8 cellular contexts compared by ENCODE assay signal in the genomic region with DNA sequence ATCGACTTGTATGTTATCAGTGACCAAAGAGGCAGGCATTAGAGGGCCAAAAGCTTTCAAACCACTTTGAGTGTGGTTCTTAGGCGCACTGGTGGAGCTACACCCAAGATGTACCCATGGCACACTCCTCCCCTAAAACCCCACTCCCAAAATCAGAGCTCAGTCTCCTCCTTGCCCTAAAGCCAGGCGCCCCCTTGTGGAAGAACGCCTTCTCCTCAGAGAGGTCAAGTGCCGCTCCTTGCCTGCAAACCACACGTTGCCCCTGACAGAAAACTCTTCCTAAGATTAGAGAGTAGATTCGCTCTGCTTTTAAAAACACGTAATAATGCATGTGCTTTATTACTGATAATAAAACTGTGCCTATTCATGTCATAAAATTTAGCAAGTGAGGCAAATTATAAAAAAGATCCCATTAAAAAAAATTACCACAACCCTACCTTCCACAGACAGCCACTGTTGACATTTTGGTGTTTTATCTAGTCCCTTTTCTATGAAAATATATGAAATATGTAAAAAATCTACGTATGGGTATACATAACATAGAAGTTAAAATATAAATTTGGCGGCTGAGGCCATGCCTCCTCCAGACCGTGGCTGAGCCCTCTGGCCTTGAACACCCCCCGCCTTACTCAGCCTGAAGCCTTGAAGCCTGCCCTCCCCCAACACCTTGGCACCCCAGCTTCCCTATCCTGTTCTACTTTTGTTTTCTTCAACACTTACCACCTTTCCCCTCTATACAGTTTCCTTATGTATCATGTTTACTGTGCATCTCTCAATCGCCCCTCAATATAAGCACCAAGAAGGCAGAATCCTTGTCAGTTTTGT. TPM values are rescaled to one million over a fixed set of nuclear protein-coding genes. Genes with fewer than 3 reads are reported as not detected.
DNase-seq lines count a peak whose midpoint lies in the region; ATAC-seq and TF ChIP-seq lines count a peak whose summit lies in the region.

No MANE protein-coding gene starts in this region.

- H3K4me1 ChIP-seq in parathyroid adenoma, result no peaks in the 10 kb centered on the region

- no peaks in the 10 kb centered on the region for H3K4me1 Mint-ChIP-seq in type B pancreatic cell (ENCODE audit: unreplicated experiment)

- TF ChIP-seq CTCF in parathyroid adenoma (IDR thresholded peaks at IDR 0.05) (peak; percentile 67), type B pancreatic cell (conservative IDR thresholded peaks at IDR 0.05) (peak; percentile 84)

- no peak overlapping the region for H3K27ac Mint-ChIP-seq in type B pancreatic cell

- no peaks in the 10 kb centered on the region for H3K9me3 ChIP-seq in parathyroid adenoma (ENCODE audit: control insufficient read depth, low read length)

- no peaks in the 10 kb centered on the region for H3K79me2 ChIP-seq in parathyroid adenoma

- peaks cover 2% of the 10 kb centered on the region for H3K27me3 Mint-ChIP-seq in type B pancreatic cell

- H3K27ac ChIP-seq in parathyroid adenoma, result no peak overlapping the region

- ATAC-seq in HG03439 (IDR thresholded peaks at IDR 0.05; ENCODE audit: unreplicated experiment) (peak; percentile 46), GM21737 (IDR thresholded peaks at IDR 0.05; ENCODE audit: unreplicated experiment) (no peak)

- no peaks in the 10 kb centered on the region for H3K9me3 Mint-ChIP-seq in type B pancreatic cell

- in situ Hi-C loops in SK-MEL-5 (cut with HindIII; ENCODE audit: low pct_unique_long_range_greater_than_20kb, low sequenced_read_pairs), result no loop called here

- DNase-seq in COR-L47 (lab: John Stamatoyannopoulos, UW) (peak; percentile 71), SK-MEL-5 (ENCODE audit: low read depth, low spot score) (peak; percentile 82), globus pallidus (ENCODE audit: low spot score) (peak; percentile 77), type B pancreatic cell (ENCODE audit: extremely low spot score, unreplicated experiment) (peak; percentile 75)
- peak; percentile 36 to 84 (median 78) for DNase-seq in activated naive CD4-positive, alpha-beta T cell (lab: John Stamatoyannopoulos, UW)

- H3K9ac ChIP-seq in parathyroid adenoma, result no peak overlapping the region

- H3K4me3 Mint-ChIP-seq in type B pancreatic cell, result no peak overlapping the region

- H3K27me3 ChIP-seq in parathyroid adenoma (ENCODE audit: control insufficient read depth, insufficient read depth, low read length), result no peaks in the 10 kb centered on the region

- H3K36me3 Mint-ChIP-seq in type B pancreatic cell, result no peaks in the 10 kb centered on the region

- no peak overlapping the region for H3K4me3 ChIP-seq in parathyroid adenoma (ENCODE audit: low read depth, low read length)

- H2AFZ ChIP-seq in parathyroid adenoma, result no peak overlapping the region

- H3K36me3 ChIP-seq in parathyroid adenoma (ENCODE audit: control insufficient read depth, insufficient read depth, low read length), result no peaks in the 10 kb centered on the region

- H3K4me2 ChIP-seq in parathyroid adenoma (ENCODE audit: low read length), result no peak overlapping the region

RNA-seq across cellular contexts. Expression of gene BCL2L10, which starts 33.5 kb away (rescaled TPM):
- not detected in 2 replicates for total RNA-seq in SK-MEL-5 (2014; rRNA removed; shearing (Covaris generic))
- not detected in 2 replicates for polyA plus RNA-seq in SK-MEL-5 (2015; cell fraction: cytosol; rRNA removed)
- polyA plus RNA-seq in SK-MEL-5 (2015; cell fraction: nucleus; rRNA removed), result not detected in 2 replicates
- 0.81 TPM in 1 of 2 replicates, not detected in the other for total RNA-seq in type B pancreatic cell (ENCODE audit: low replicate concordance)
